8 cellular contexts compared by ENCODE assay signal in genomic region chr16:23362460-23363317, GRCh38.
DNase-seq lines count a peak whose midpoint lies in the region; ATAC-seq, FAIRE-seq and TF ChIP-seq lines count a peak whose summit lies in the region.
"Had no signal": no experiment of that assay in that cellular context is flagged by ENCODE, and none has a peak within 500 bp of the region (broad histone marks: within the 10 kb centered on the region; RNA-seq: fewer than 3 reads in every experiment).

No MANE protein-coding gene starts in this region.

- no peak for TF ChIP-seq RAD21 in HepG2 (CRISPR knock-in tag; IDR thresholded peaks at IDR 0.05)

- H3K79me2 ChIP-seq in HepG2 (ENCODE audit: insufficient read depth, low read length): no peaks in the 10 kb centered on the region

- no peak overlapping the region for H3K9ac ChIP-seq in HepG2 (ENCODE audit: insufficient read depth, low read depth, low read length)

- H3K4me3 ChIP-seq in body of pancreas (no peak overlapping the region), HepG2 (replicated peaks in 1 of 3; ENCODE audit: insufficient read depth in 1 of 3, low read depth in 2 of 3, low read length in 3 of 3) (no peak overlapping the region), transverse colon (no peak overlapping the region)

- no peak for FAIRE-seq in HepG2 (lab: Jason Lieb, UNC)

- CTCF ChIA-PET in HepG2 (lab: Yijun Ruan, JAX; ENCODE audit: low intra/inter-chr PET ratio, low total read pairs): no interaction called here

- no TSS peak for BruUV-seq in HepG2 (replicated peaks; lab: Mats Ljungman, UMichigan)

- H3K27me3 ChIP-seq in body of pancreas (no peaks in the 10 kb centered on the region), HepG2 (ENCODE audit: control insufficient read depth in 1 of 2, insufficient read depth in 2 of 2, low read length in 2 of 2) (peaks cover 0 to 23% of the 10 kb centered on the region in 2 experiments; a peak in 3 of 5 replicates), transverse colon (no peaks in the 10 kb centered on the region)

- POLR2A ChIA-PET in HepG2 (lab: Yijun Ruan, JAX): no interaction called here

- H3K36me3 ChIP-seq in body of pancreas (replicated peaks in 1 of 2; ENCODE audit: insufficient read depth in 1 of 2, low read depth in 2 of 2) (no peaks in the 10 kb centered on the region), HepG2 (replicated peaks in 1 of 2; ENCODE audit: control insufficient read depth in 1 of 2, insufficient read depth in 2 of 2, low read length in 2 of 2) (no peaks in the 10 kb centered on the region), transverse colon (no peaks in the 10 kb centered on the region)

- DNase-seq in NCI-H146 treated with DMSO at 0.1 percent for 48 hours (lab: John Stamatoyannopoulos, UW; ENCODE audit: unreplicated experiment): peak; percentile 63
- DNase-seq in body of pancreas: peak; percentile 69 to 88 (median 76)
- no peak for DNase-seq in HepG2 (ENCODE audit: low spot score)
- peak; percentile 94 for DNase-seq in transverse colon
- no peak for DNase-seq in epidermal melanocyte (ENCODE audit: insufficient read length, low spot score)
- DNase-seq in stimulated activated CD4-positive, alpha-beta T cell treated with anti-CD3 and anti-CD28 coated beads, Interleukin-15, amount 100 ng/mL, for 24 hours: no peak
- no peak for DNase-seq in stimulated activated CD4-positive, alpha-beta T cell treated with anti-CD3 and anti-CD28 coated beads, Interleukin-12 subunit alpha, Interleukin-12 subunit beta, amount 100 ng/mL, for 4 hours
- DNase-seq: KBM-7 had no signal

- H4K20me1 ChIP-seq in HepG2 (ENCODE audit: insufficient read depth, low read length): no peaks in the 10 kb centered on the region

- H3K27ac ChIP-seq in body of pancreas (peak overlapping the region; percentile 52 to 79 (median 74)), HepG2 (ENCODE audit: extremely low read length, insufficient read depth, low read length) (no peak overlapping the region), transverse colon (peak overlapping the region; percentile 74 to 88 (median 82))

- no peak overlapping the region for H3K4me2 ChIP-seq in HepG2 (ENCODE audit: low read depth, low read length)

- TF ChIP-seq CTCF in body of pancreas (IDR thresholded peaks at IDR 0.05): no peak
- no peak for TF ChIP-seq CTCF in HepG2 (CRISPR knock-in tag; IDR thresholded peaks at IDR 0.05)
- TF ChIP-seq CTCF in transverse colon (IDR thresholded peaks at IDR 0.05): no peak

- 37 to 54% methylated on average over 6 to 11 of the region's 11 CpGs for WGBS in body of pancreas, 2 donors
- WGBS in HepG2 (ENCODE audit: low lambda C conversion rate): 22% methylated on average over 11 of the region's 11 CpGs
- 46 to 50% methylated on average over 1 to 11 of the region's 11 CpGs for WGBS in transverse colon (ENCODE audit: low coverage in 1 of 2), 2 donors

- H2AFZ ChIP-seq in HepG2 (ENCODE audit: low read length): no peak overlapping the region

- intact Hi-C loops in body of pancreas (cut with DNase I): no loop called here
- intact Hi-C loops in HepG2 (cut with micrococcal nuclease; ENCODE audit: unreplicated experiment): no loop called here
- intact Hi-C loops in transverse colon (cut with DNase I; ENCODE audit: low total_unique reads): no loop called here

- TF ChIP-seq EP300 in HepG2 (IDR thresholded peaks at IDR 0.05; ENCODE audit: low read depth in 2 of 2, low read length in 2 of 2) (no peak), HepG2 (CRISPR knock-in tag; IDR thresholded peaks at IDR 0.05; ENCODE audit: borderline replicate concordance) (no peak), transverse colon (IDR thresholded peaks at IDR 0.05; ENCODE audit: low read depth) (peak; percentile 99)

- peaks cover 37% of the 10 kb centered on the region for H3K4me1 ChIP-seq in body of pancreas
- no peaks in the 10 kb centered on the region for H3K4me1 ChIP-seq in HepG2 (ENCODE audit: insufficient read depth, low read length)
- H3K4me1 ChIP-seq in transverse colon: peaks cover 15 to 54% (median 26%) of the 10 kb centered on the region in 4 donors

- ATAC-seq in body of pancreas (peak; percentile 81), HepG2 (peak; percentile 39)

- in situ Hi-C loops in HepG2 (cut with HindIII; ENCODE audit: extremely low pct_ligation_motif_present, low pct_unique_long_range_greater_than_20kb): no loop called here
- in situ Hi-C loops in transverse colon (cut with MboI; ENCODE audit: low pct_ligation_motif_present in 1 of 4, low pct_unique_long_range_greater_than_20kb in 1 of 4, low sequenced_read_pairs in 3 of 4): no loop called here

- no peak for TF ChIP-seq POLR2A in body of pancreas (IDR thresholded peaks at IDR 0.05)
- TF ChIP-seq POLR2A in HepG2 (IDR thresholded peaks at IDR 0.05; ENCODE audit: insufficient read depth in 1 of 2, low read depth in 2 of 2, low read length in 2 of 2): no peak
- TF ChIP-seq POLR2A in transverse colon (IDR thresholded peaks at IDR 0.05): no peak

- H3K9me3 ChIP-seq in body of pancreas (no peaks in the 10 kb centered on the region), HepG2 (ENCODE audit: low read length) (no peaks in the 10 kb centered on the region), transverse colon (no peaks in the 10 kb centered on the region)

TF ChIP-seq in HepG2, 621 proteins besides CTCF, POLR2A, EP300 and RAD21:
- TF ChIP-seq ZNF225 (CRISPR knock-in tag; IDR thresholded peaks at IDR 0.05) (0 out of 2 replicates have a peak, but pooled peaks have one; percentile 30), ZNF441 (CRISPR knock-in tag; IDR thresholded peaks at IDR 0.05; ENCODE audit: borderline replicate concordance) (no peak)

Comparison
In these comparisons a context has a peak if more than half of its experiments do, and no peak if none do; other contexts are left out.
1. DNase-seq: peak in NCI-H146 treated with DMSO at 0.1 percent for 48 hours (single experiment), body of pancreas (4 of 4) and transverse colon (single experiment); none in HepG2 (single experiment), epidermal melanocyte (single experiment), stimulated activated CD4-positive, alpha-beta T cell treated with anti-CD3 and anti-CD28 coated beads, Interleukin-15, amount 100 ng/mL, for 24 hours (single experiment) and stimulated activated CD4-positive, alpha-beta T cell treated with anti-CD3 and anti-CD28 coated beads, Interleukin-12 subunit alpha, Interleukin-12 subunit beta, amount 100 ng/mL, for 4 hours (single experiment).